Comparison of ENCODE assay signal across 27 cellular contexts in genomic region chr9:134156564-134157377, GRCh38. TPM values are rescaled to one million over a fixed set of nuclear protein-coding genes. Genes with fewer than 3 reads are reported as not detected.
"Had no signal": no experiment of that assay in that cellular context is flagged by ENCODE, and none has a peak within 500 bp of the region (broad histone marks: within the 10 kb centered on the region; RNA-seq: fewer than 3 reads in every experiment).

No MANE protein-coding gene starts in this region.

- H3K27me3 ChIP-seq: brain microvascular endothelial cell, cardiac muscle cell, Peyer's patch had no signal

- H3K9me3 ChIP-seq: Peyer's patch had no signal

- H3K4me3 ChIP-seq: cardiac muscle cell, Peyer's patch had no signal

- H3K27ac ChIP-seq: brain microvascular endothelial cell, cardiac muscle cell, Peyer's patch had no signal

- DNase-seq: activated CD4-positive, alpha-beta T cell treated with anti-CD3 and anti-CD28 coated beads for 48 hours; activated CD4-positive, alpha-beta T cell treated with anti-CD3 and anti-CD28 coated beads, Interleukin-2, amount 50 U/mL, for 4 hours; activated CD4-positive, CD25-positive, alpha-beta regulatory T cell treated with anti-CD3 and anti-CD28 coated beads, Interleukin-2, amount 50 U/mL, for 72 hours; activated CD8-positive, alpha-beta memory T cell treated with anti-CD3 and anti-CD28 coated beads, Interleukin-2, amount 50 U/mL, for 48 hours; activated CD8-positive, alpha-beta T cell treated with anti-CD3 and anti-CD28 coated beads, Interleukin-2, amount 10 ng/mL, durations not matched to agents 7 days and 5 days; activated effector memory CD4-positive, alpha-beta T cell treated with anti-CD3 and anti-CD28 coated beads, Interleukin-2, amount 50 U/mL, for 16 hours; activated naive CD4-positive, alpha-beta T cell treated with Interleukin-2 at 50 U/mL for 16 hours; activated naive CD8-positive, alpha-beta T cell treated with anti-CD3 and anti-CD28 coated beads, Interleukin-2, amount 50 U/mL, for 24 hours; activated T-cell treated with anti-CD3 and anti-CD28 coated beads, Interleukin-2, amount 50 U/mL, for 24 hours; brain microvascular endothelial cell; KG1; MV-4-11; NCI-H1105; NCI-H1436; NCI-H1694 treated with DMSO at 0.1 percent for 48 hours; NCI-H2029 treated with DMSO at 0.1 percent for 48 hours; NCI-H345; NCI-H510A; NCI-H526 treated with DMSO at 0.1 percent for 48 hours; NK-92 treated with Interleukin-12 subunit alpha and Interleukin-12 subunit beta, amount 100 ng/mL, for 24 hours; OCI-M1; Peyer's patch; SHP77 had no signal

- ATAC-seq: activated CD8-positive, alpha-beta T cell treated with anti-CD3 and anti-CD28 coated beads, Interleukin-2, amount 10 ng/mL, durations not matched to agents 7 days and 5 days; activated naive CD4-positive, alpha-beta T cell treated with anti-CD3 and anti-CD28 coated beads, Interleukin-2, amount 50 U/mL, for 72 hours; activated naive CD8-positive, alpha-beta T cell treated with anti-CD3 and anti-CD28 coated beads, Interleukin-2, amount 50 U/mL, for 24 hours had no signal

RNA-seq across cellular contexts. Expression of gene RNU6ATAC, which starts 7.6 kb away (rescaled TPM):
- total RNA-seq: cardiac muscle cell, LHCN-M2, Peyer's patch, SK-MEL-5 had no signal
- polyA plus RNA-seq: cardiac muscle cell had no signal
